10 cellular contexts compared by ENCODE assay signal in the genomic region with DNA sequence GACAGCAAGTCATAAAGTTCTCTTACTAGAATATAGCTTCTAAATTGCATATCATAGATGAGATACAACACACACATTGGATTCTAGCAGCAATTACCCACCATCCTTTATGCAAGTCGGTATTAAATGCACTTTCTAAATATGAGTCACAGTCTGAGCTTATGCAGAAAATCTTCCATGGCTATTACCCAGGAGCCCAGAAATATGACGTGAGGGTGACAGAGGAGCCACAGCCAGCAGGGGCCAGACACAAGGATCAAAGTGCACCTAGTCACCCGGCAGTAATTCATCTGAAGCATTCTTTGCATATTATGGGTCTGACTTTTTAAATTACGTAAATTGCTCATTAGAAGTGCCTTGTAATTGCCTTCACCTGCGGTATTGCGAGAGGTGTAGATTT.
DNase-seq lines count a peak whose midpoint lies in the region; ATAC-seq and TF ChIP-seq lines count a peak whose summit lies in the region.
"Had no signal": no experiment of that assay in that cellular context is flagged by ENCODE, and none has a peak within 500 bp of the region (broad histone marks: within the 10 kb centered on the region; RNA-seq: fewer than 3 reads in every experiment).

No MANE protein-coding gene starts in this region.

- peaks cover 0 to 3% of the 10 kb centered on the region in 2 donors for H3K4me1 ChIP-seq in breast epithelium

- H3K9me3 Mint-ChIP-seq in MCF 10A (ENCODE audit: unreplicated experiment) = peaks cover 7% of the 10 kb centered on the region
- H3K9me3 Mint-ChIP-seq in activated CD8-positive, alpha-beta T cell treated with anti-CD3 and anti-CD28 coated beads for 36 hours = no peaks in the 10 kb centered on the region
- H3K9me3 Mint-ChIP-seq: stimulated activated naive CD8-positive, alpha-beta T cell treated with anti-CD3 and anti-CD28 coated beads, Interleukin-15, amount 100 ng/mL, for 72 hours had no signal

- ATAC-seq in activated CD8-positive, alpha-beta T cell treated with anti-CD3 and anti-CD28 coated beads for 36 hours = no peak
- no peak for ATAC-seq in HG03439 (IDR thresholded peaks at IDR 0.05; ENCODE audit: unreplicated experiment)
- ATAC-seq: stimulated activated naive CD8-positive, alpha-beta T cell treated with anti-CD3 and anti-CD28 coated beads, Interleukin-15, amount 100 ng/mL, for 72 hours had no signal

- no peak for TF ChIP-seq POLR2A in breast epithelium (IDR thresholded peaks at IDR 0.05)

- no peak overlapping the region for H3K4me3 ChIP-seq in breast epithelium

- TF ChIP-seq CTCF in MCF 10A (IDR thresholded peaks at IDR 0.05; ENCODE audit: unreplicated experiment) (no peak), breast epithelium (IDR thresholded peaks at IDR 0.05) (no peak)
- TF ChIP-seq CTCF in activated CD8-positive, alpha-beta T cell treated with anti-CD3 and anti-CD28 coated beads for 36 hours (IDR thresholded peaks at IDR 0.05) = no peak

- no peaks in the 10 kb centered on the region for H3K27me3 Mint-ChIP-seq in MCF 10A (ENCODE audit: insufficient read depth, unreplicated experiment)
- peaks cover 12% of the 10 kb centered on the region for H3K27me3 Mint-ChIP-seq in activated CD8-positive, alpha-beta T cell treated with anti-CD3 and anti-CD28 coated beads for 36 hours

- peaks cover 0 to 7% of the 10 kb centered on the region in 2 donors for H3K9me3 ChIP-seq in breast epithelium

- CTCF ChIA-PET in MCF 10A (lab: Yijun Ruan, JAX) = interaction anchor here (0.6 to 0.9 kb wide), 2 partner anchors 231 to 347 kb away, joined by 3 to 5 read pairs; no protein-coding TSS in a partner anchor
- CTCF ChIA-PET in activated CD8-positive, alpha-beta T cell treated with anti-CD3 and anti-CD28 coated beads for 36 hours (lab: Charles Lee) = no interaction called here

- peak; percentile 73 for DNase-seq in MCF 10A (ENCODE audit: unreplicated experiment)
- no peak for DNase-seq in breast epithelium (ENCODE audit: low spot score in 2 of 2)
- DNase-seq in amniotic epithelial cell (ENCODE audit: low read depth) = peak; percentile 86
- peak; percentile 78 for DNase-seq in hepatic stellate cell (ENCODE audit: low spot score)
- DNase-seq in activated CD8-positive, alpha-beta T cell treated with anti-CD3 and anti-CD28 coated beads for 36 hours = no peak
- DNase-seq in NCI-H524 treated with DMSO at 0.1 percent for 48 hours (lab: John Stamatoyannopoulos, UW) = no peak
- no peak for DNase-seq in putamen (ENCODE audit: low spot score)
- DNase-seq: stimulated activated naive CD8-positive, alpha-beta T cell treated with anti-CD3 and anti-CD28 coated beads, Interleukin-15, amount 100 ng/mL, for 72 hours had no signal

- no peaks in the 10 kb centered on the region for H3K36me3 Mint-ChIP-seq in MCF 10A (ENCODE audit: insufficient read depth, unreplicated experiment)
- H3K36me3 Mint-ChIP-seq in activated CD8-positive, alpha-beta T cell treated with anti-CD3 and anti-CD28 coated beads for 36 hours (ENCODE audit: low read depth) = no peaks in the 10 kb centered on the region
- H3K36me3 Mint-ChIP-seq: memory B cell had no signal

- BruUV-seq in MCF 10A (replicated peaks; lab: Mats Ljungman, UMichigan) = no TSS peak

- no peak overlapping the region for H3K4me3 Mint-ChIP-seq in MCF 10A (ENCODE audit: unreplicated experiment)
- H3K4me3 Mint-ChIP-seq in activated CD8-positive, alpha-beta T cell treated with anti-CD3 and anti-CD28 coated beads for 36 hours = no peak overlapping the region
- H3K4me3 Mint-ChIP-seq: memory B cell; stimulated activated naive CD8-positive, alpha-beta T cell treated with anti-CD3 and anti-CD28 coated beads, Interleukin-15, amount 100 ng/mL, for 72 hours had no signal

- intact Hi-C loops in MCF 10A (cut with micrococcal nuclease) (no loop called here), breast epithelium (cut with DNase I; ENCODE audit: low total_unique reads) (no loop called here)
- intact Hi-C loops in activated CD8-positive, alpha-beta T cell treated with anti-CD3 and anti-CD28 coated beads for 36 hours (cut with micrococcal nuclease) = no loop called here

- no peaks in the 10 kb centered on the region for H3K36me3 ChIP-seq in breast epithelium

- H3K27me3 ChIP-seq in breast epithelium = no peaks in the 10 kb centered on the region

- no peak overlapping the region for H3K27ac Mint-ChIP-seq in MCF 10A (ENCODE audit: low read depth, unreplicated experiment)
- H3K27ac Mint-ChIP-seq in activated CD8-positive, alpha-beta T cell treated with anti-CD3 and anti-CD28 coated beads for 36 hours = no peak overlapping the region
- H3K27ac Mint-ChIP-seq: memory B cell; stimulated activated naive CD8-positive, alpha-beta T cell treated with anti-CD3 and anti-CD28 coated beads, Interleukin-15, amount 100 ng/mL, for 72 hours had no signal

- H3K27ac ChIP-seq in breast epithelium = no peak overlapping the region

- POLR2A ChIA-PET in MCF 10A (lab: Yijun Ruan, JAX) = interaction anchor here (0.7 to 1.3 kb wide), 5 partner anchors 11 to 39 kb away, joined by 3 read pairs; no protein-coding TSS in a partner anchor
- POLR2A ChIA-PET in activated CD8-positive, alpha-beta T cell treated with anti-CD3 and anti-CD28 coated beads for 36 hours (lab: Charles Lee) = no interaction called here

- peaks cover 24% of the 10 kb centered on the region for H3K4me1 Mint-ChIP-seq in MCF 10A (ENCODE audit: insufficient read depth, unreplicated experiment)
- H3K4me1 Mint-ChIP-seq in activated CD8-positive, alpha-beta T cell treated with anti-CD3 and anti-CD28 coated beads for 36 hours (ENCODE audit: low read depth) = no peaks in the 10 kb centered on the region
- H3K4me1 Mint-ChIP-seq: memory B cell; stimulated activated naive CD8-positive, alpha-beta T cell treated with anti-CD3 and anti-CD28 coated beads, Interleukin-15, amount 100 ng/mL, for 72 hours had no signal

Comparison
In these comparisons a context has a peak if more than half of its experiments do, and no peak if none do; other contexts are left out.
1. DNase-seq: peak in MCF 10A (single experiment), amniotic epithelial cell (single experiment) and hepatic stellate cell (single experiment); none in breast epithelium (0 of 2), activated CD8-positive, alpha-beta T cell treated with anti-CD3 and anti-CD28 coated beads for 36 hours (single experiment), NCI-H524 treated with DMSO at 0.1 percent for 48 hours (single experiment) and putamen (single experiment).